In genomic region chr1:28737245-28738137, GRCh38 we compare ENCODE assay signal across 8 cellular contexts. TPM values are rescaled to one million over a fixed set of nuclear protein-coding genes. Genes with fewer than 3 reads are reported as not detected.
DNase-seq lines count a peak whose midpoint lies in the region; ATAC-seq and TF ChIP-seq lines count a peak whose summit lies in the region.

No MANE protein-coding gene starts in this region.

- H3K36me3 Mint-ChIP-seq in type B pancreatic cell = peaks cover 23% of the 10 kb centered on the region

- ATAC-seq in GM18873 (IDR thresholded peaks at IDR 0.05; ENCODE audit: low FRiP score, unreplicated experiment) = peak; percentile 14

- H3K9ac ChIP-seq in parathyroid adenoma = peak overlapping the region; percentile 84

- H3K27me3 Mint-ChIP-seq in type B pancreatic cell = no peaks in the 10 kb centered on the region

- peak overlapping the region; percentile 99 for H3K27ac Mint-ChIP-seq in type B pancreatic cell

- H3K9me3 Mint-ChIP-seq in type B pancreatic cell = no peaks in the 10 kb centered on the region

- H3K27ac ChIP-seq in Peyer's patch (peak overlapping the region; percentile 91 to 96 (median 94)), parathyroid adenoma (peak overlapping the region; percentile 88)

- H3K4me1 ChIP-seq in Peyer's patch = peaks cover 0 to 35% (median 10%) of the 10 kb centered on the region in 4 donors
- peaks cover 4% of the 10 kb centered on the region for H3K4me1 ChIP-seq in parathyroid adenoma

- peak overlapping the region; percentile 77 for H2AFZ ChIP-seq in parathyroid adenoma

- H3K4me2 ChIP-seq in parathyroid adenoma (ENCODE audit: low read length) = peak overlapping the region; percentile 90

- TF ChIP-seq CTCF in AG09309 (IDR thresholded peaks at IDR 0.05; ENCODE audit: control insufficient read depth, insufficient read depth, low read depth, low read length, missing control alignments) (no peak), Peyer's patch (IDR thresholded peaks at IDR 0.05) (no peak), parathyroid adenoma (IDR thresholded peaks at IDR 0.05) (no peak), type B pancreatic cell (conservative IDR thresholded peaks at IDR 0.05) (no peak)

- no peaks in the 10 kb centered on the region for H3K9me3 ChIP-seq in Peyer's patch
- H3K9me3 ChIP-seq in parathyroid adenoma (ENCODE audit: control insufficient read depth, low read length) = no peaks in the 10 kb centered on the region

- H3K4me3 ChIP-seq in AG09309 (ENCODE audit: control insufficient read depth, low read depth, low read length) (peak overlapping the region; percentile 96), Peyer's patch (peak overlapping the region; percentile 70 to 98 (median 83)), parathyroid adenoma (ENCODE audit: low read depth, low read length) (peak overlapping the region; percentile 85)

- H3K4me3 Mint-ChIP-seq in type B pancreatic cell = peak overlapping the region; percentile 99

- DNase-seq in AG09309 (ENCODE audit: low read depth) = no peak
- DNase-seq in HPDE6-E6E7 (ENCODE audit: extremely low spot score) = peak; percentile 38
- peak; percentile 30 to 73 (median 63) for DNase-seq in Peyer's patch
- DNase-seq in activated gamma-delta T cell treated with anti-CD3 and anti-CD28 coated beads, Interleukin-2, amount 50 U/mL, for 16 hours (ENCODE audit: low read depth) = peak; percentile 20
- DNase-seq in globus pallidus (ENCODE audit: low spot score) = peak; percentile 12
- DNase-seq in type B pancreatic cell (ENCODE audit: extremely low spot score, unreplicated experiment) = no peak

- peaks cover 29% of the 10 kb centered on the region for H3K79me2 ChIP-seq in parathyroid adenoma

- H3K4me1 Mint-ChIP-seq in type B pancreatic cell (ENCODE audit: unreplicated experiment) = peaks cover 42% of the 10 kb centered on the region

- TF ChIP-seq POLR2A in Peyer's patch (IDR thresholded peaks at IDR 0.05) = no peak

- H3K36me3 ChIP-seq in Peyer's patch (peaks cover 0 to 41% (median 0%) of the 10 kb centered on the region in 3 donors), parathyroid adenoma (ENCODE audit: control insufficient read depth, insufficient read depth, low read length) (no peaks in the 10 kb centered on the region)

- no peaks in the 10 kb centered on the region for H3K27me3 ChIP-seq in Peyer's patch
- no peaks in the 10 kb centered on the region for H3K27me3 ChIP-seq in parathyroid adenoma (ENCODE audit: control insufficient read depth, insufficient read depth, low read length)

RNA-seq across cellular contexts. Expression of gene YTHDF2, which starts 0.8 kb away (rescaled TPM):
- total RNA-seq in Peyer's patch (10 to 100 TPM; 36.3 to 54.1 (median 46.6) TPM), type B pancreatic cell (ENCODE audit: low replicate concordance) (93.9 and 105 TPM in 2 replicates)

Comparison
In these comparisons a context has a peak if more than half of its experiments do, and no peak if none do; other contexts are left out.
1. DNase-seq: peak in HPDE6-E6E7 (single experiment), Peyer's patch (3 of 3), activated gamma-delta T cell treated with anti-CD3 and anti-CD28 coated beads, Interleukin-2, amount 50 U/mL, for 16 hours (single experiment) and globus pallidus (single experiment); none in AG09309 (single experiment) and type B pancreatic cell (single experiment).
2. Peak in every context shown above with its lines, with median percentiles within 50 percentile points of each other: H3K4me3 ChIP-seq.